8 cellular contexts compared by ENCODE assay signal in the genomic region with DNA sequence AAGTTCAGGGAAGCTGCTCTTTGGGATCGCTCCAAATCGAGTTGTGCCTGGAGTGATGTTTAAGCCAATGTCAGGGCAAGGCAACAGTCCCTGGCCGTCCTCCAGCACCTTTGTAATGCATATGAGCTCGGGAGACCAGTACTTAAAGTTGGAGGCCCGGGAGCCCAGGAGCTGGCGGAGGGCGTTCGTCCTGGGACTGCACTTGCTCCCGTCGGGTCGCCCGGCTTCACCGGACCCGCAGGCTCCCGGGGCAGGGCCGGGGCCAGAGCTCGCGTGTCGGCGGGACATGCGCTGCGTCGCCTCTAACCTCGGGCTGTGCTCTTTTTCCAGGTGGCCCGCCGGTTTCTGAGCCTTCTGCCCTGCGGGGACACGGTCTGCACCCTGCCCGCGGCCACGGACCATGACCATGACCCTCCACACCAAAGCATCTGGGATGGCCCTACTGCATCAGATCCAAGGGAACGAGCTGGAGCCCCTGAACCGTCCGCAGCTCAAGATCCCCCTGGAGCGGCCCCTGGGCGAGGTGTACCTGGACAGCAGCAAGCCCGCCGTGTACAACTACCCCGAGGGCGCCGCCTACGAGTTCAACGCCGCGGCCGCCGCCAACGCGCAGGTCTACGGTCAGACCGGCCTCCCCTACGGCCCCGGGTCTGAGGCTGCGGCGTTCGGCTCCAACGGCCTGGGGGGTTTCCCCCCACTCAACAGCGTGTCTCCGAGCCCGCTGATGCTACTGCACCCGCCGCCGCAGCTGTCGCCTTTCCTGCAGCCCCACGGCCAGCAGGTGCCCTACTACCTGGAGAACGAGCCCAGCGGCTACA. TPM values are rescaled to one million over a fixed set of nuclear protein-coding genes. Genes with fewer than 3 reads are reported as not detected.
DNase-seq lines count a peak whose midpoint lies in the region; ATAC-seq and TF ChIP-seq lines count a peak whose summit lies in the region.

A gene (plus strand): TSS at position 170 of the 818 bp plus-strand sequence. CDS start 231 bp downstream, at position 401.

- peak within 1 kb of the TSS; percentile 38 for H3K9ac ChIP-seq in PC-3 (ENCODE audit: low read length)

- DNase-seq in GM13977 (ENCODE audit: low spot score) (peak; percentile 44), PC-3 (peak; percentile 46), NCI-H82 (lab: John Stamatoyannopoulos, UW) (no peak), NCI-H2107 treated with DMSO at 0.1 percent for 48 hours (lab: John Stamatoyannopoulos, UW; ENCODE audit: unreplicated experiment) (no peak), pons (ENCODE audit: low spot score) (no peak)

- WGBS in esophagus, 2 donors = 1 to 4% methylated on average over 59 to 67 of the region's 67 CpGs

- peaks cover 34% of the 10 kb centered on the region for H3K27me3 ChIP-seq in PC-3 (ENCODE audit: low read length)
- peaks cover 4 to 8% of the 10 kb centered on the region in 2 donors for H3K27me3 ChIP-seq in esophagus (ENCODE audit: control insufficient read depth in 1 of 2, insufficient read depth in 2 of 2, low read length in 2 of 2)

- peak within 1 kb of the TSS; percentile 76 to 86 (median 83) for H3K4me3 Mint-ChIP-seq in nephron

- peak within 1 kb of the TSS; percentile 34 for H3K4me2 ChIP-seq in PC-3 (ENCODE audit: low read length)

- H3K4me3 ChIP-seq in PC-3 (ENCODE audit: low read length) = peak within 1 kb of the TSS; percentile 56
- H3K4me3 ChIP-seq in esophagus (ENCODE audit: low read depth in 1 of 2, low read length in 2 of 2) = peak within 1 kb of the TSS; percentile 38 to 44

- no peaks in the 10 kb centered on the region for H3K9me2 ChIP-seq in PC-3 (replicated peaks; ENCODE audit: low read length)

- TF ChIP-seq CTCF in GM13977 (IDR thresholded peaks at IDR 0.05; ENCODE audit: extremely low read depth, insufficient read depth, missing control alignments) = no peak
- no peak for TF ChIP-seq CTCF in PC-3 (conservative IDR thresholded peaks at IDR 0.05; ENCODE audit: low read depth, low read length)
- no peak for TF ChIP-seq CTCF in nephron (IDR thresholded peaks at IDR 0.05; ENCODE audit: unreplicated experiment in 3 of 3)

- intact Hi-C loops in PC-3 (cut with micrococcal nuclease) = no loop called here

- no peaks in the 10 kb centered on the region for H3F3A ChIP-seq in PC-3 (ENCODE audit: low read length, unreplicated experiment)

- H3K4me1 ChIP-seq in PC-3 (ENCODE audit: insufficient read depth, low read length) (peaks cover 17% of the 10 kb centered on the region), esophagus (ENCODE audit: control insufficient read depth in 2 of 2, insufficient read depth in 2 of 2, low read length in 1 of 2) (peaks cover 11 to 14% of the 10 kb centered on the region in 2 donors)

- peaks cover 12% of the 10 kb centered on the region for H3K9me3 Mint-ChIP-seq in nephron

- peaks cover 24% of the 10 kb centered on the region for H3K79me2 ChIP-seq in PC-3 (ENCODE audit: low read length)

- no peak within 1 kb of the TSS for H3K27ac Mint-ChIP-seq in nephron

- BruUV-seq in PC-3 (replicated peaks; lab: Mats Ljungman, UMichigan) = no TSS peak

- H2AFZ ChIP-seq in PC-3 (ENCODE audit: low read length) = 0 out of 2 replicates have a peak within 1 kb of the TSS, but pooled peaks have one; percentile 38

- no peaks in the 10 kb centered on the region for H3K36me3 ChIP-seq in PC-3 (ENCODE audit: low read depth, low read length)
- no peaks in the 10 kb centered on the region for H3K36me3 ChIP-seq in esophagus (ENCODE audit: control insufficient read depth in 2 of 2, insufficient read depth in 2 of 2, low read length in 1 of 2)

- no peaks in the 10 kb centered on the region for H3K36me3 Mint-ChIP-seq in nephron (ENCODE audit: low read depth)

- ATAC-seq in PC-3 = no peak
- no peak for ATAC-seq in HG02970 (IDR thresholded peaks at IDR 0.05; ENCODE audit: low FRiP score, unreplicated experiment)

- CTCF ChIA-PET in PC-3 (lab: Charles Lee) = no interaction called here

- peaks cover 23% of the 10 kb centered on the region for H3K4me1 Mint-ChIP-seq in nephron

- peaks cover 98% of the 10 kb centered on the region for H3K27me3 Mint-ChIP-seq in nephron (ENCODE audit: low read depth)

- in situ Hi-C loops in GM13977 (cut with MboI; ENCODE audit: low pct_unique_long_range_greater_than_20kb, low sequenced_read_pairs, unreplicated experiment) = no loop called here

- H3K27ac ChIP-seq in PC-3 (ENCODE audit: low read length) = peak within 1 kb of the TSS; percentile 18; the same call in 1 of the 2 replicates
- H3K27ac ChIP-seq in esophagus (ENCODE audit: low read depth in 2 of 2, low read length in 1 of 2) = no peak within 1 kb of the TSS

- POLR2A ChIA-PET in PC-3 (lab: Charles Lee; ENCODE audit: unreplicated experiment) = no interaction called here

- H4K20me1 ChIP-seq in PC-3 (ENCODE audit: low read length) = no peaks in the 10 kb centered on the region

- no peaks in the 10 kb centered on the region for H3K9me3 ChIP-seq in PC-3 (ENCODE audit: low read length)
- no peaks in the 10 kb centered on the region for H3K9me3 ChIP-seq in esophagus (ENCODE audit: control insufficient read depth in 2 of 2, insufficient read depth in 1 of 2, low read depth in 1 of 2, low read length in 1 of 2)

RNA-seq across cellular contexts. Expression of the gene that starts here (rescaled TPM):
- total RNA-seq in PC-3 (2014; rRNA removed) = 2.2 and 5.9 TPM in 2 replicates
- polyA plus RNA-seq in esophagus = under 1 TPM; 0.05 to 0.14 TPM

Comparison
In these comparisons a context has a peak if more than half of its experiments do, and no peak if none do; other contexts are left out.
1. DNase-seq: peak in GM13977 (single experiment) and PC-3 (single experiment); none in NCI-H82 (single experiment), NCI-H2107 treated with DMSO at 0.1 percent for 48 hours (single experiment) and pons (single experiment).